ENCODE assay signal across 2 cellular contexts in genomic region chr1:200124309-200124708, GRCh38.
A peak's percentile ranks its signal among the peaks of the same experiment; 100 is the strongest.
TF ChIP-seq lines count a peak whose summit lies in the region.

No MANE protein-coding gene starts in this region.

TF ChIP-seq in A549, 52 proteins besides CTCF, POLR2A, EP300 and RAD21:
- TF ChIP-seq MAFK (IDR thresholded peaks at IDR 0.05; ENCODE audit: partially characterized antibody) (peak; percentile 96), EHF (CRISPR knock-in tag; IDR thresholded peaks at IDR 0.05) (no peak)

TF ChIP-seq in H1, 55 proteins besides CTCF, POLR2A, EP300 and RAD21:
- peak; percentile 71 for TF ChIP-seq MAFK (IDR thresholded peaks at IDR 0.05; ENCODE audit: low read depth, low read length)
- TF ChIP-seq SRF (IDR thresholded peaks at IDR 0.05; ENCODE audit: low read depth, low read length) = no peak
TF ChIP-seq in H1: peak in this region for 1.
